ENCODE assay signal across 9 cellular contexts in genomic region chr2:85409719-85410583, GRCh38. TPM values are rescaled to one million over a fixed set of nuclear protein-coding genes. Genes with fewer than 3 reads are reported as not detected.
DNase-seq lines count a peak whose midpoint lies in the region; ATAC-seq, FAIRE-seq and TF ChIP-seq lines count a peak whose summit lies in the region.
"Had no signal": no experiment of that assay in that cellular context is flagged by ENCODE, and none has a peak within 500 bp of the region (broad histone marks: within the 10 kb centered on the region; RNA-seq: fewer than 3 reads in every experiment).

CAPG (minus strand) TSS chr2:85410366; CDS start chr2:85402145, 8,221 bp downstream.

- in situ Hi-C loops in HepG2 (cut with HindIII; ENCODE audit: extremely low pct_ligation_motif_present, low pct_unique_long_range_greater_than_20kb), result no loop called here

- H3K79me2 ChIP-seq in OCI-LY7 (ENCODE audit: insufficient read depth, low read depth, low read length) (no peaks in the 10 kb centered on the region), HepG2 (ENCODE audit: insufficient read depth, low read length) (no peaks in the 10 kb centered on the region)

- no peaks in the 10 kb centered on the region for H3K27me3 ChIP-seq in adrenal gland
- H3K27me3 ChIP-seq in HepG2 (ENCODE audit: control insufficient read depth in 1 of 2, insufficient read depth in 2 of 2, low read length in 2 of 2), result no peaks in the 10 kb centered on the region
- H3K27me3 ChIP-seq in stomach, result peaks cover 0 to 4% (median 0%) of the 10 kb centered on the region in 3 donors

- H3K4me3 ChIP-seq in OCI-LY7 (ENCODE audit: low read depth, low read length, poor library complexity, severe bottlenecking), result peak within 1 kb of the TSS; percentile 47
- H3K4me3 ChIP-seq in adrenal gland, result peak within 1 kb of the TSS in 1 of 4 donors; percentile 23
- H3K4me3 ChIP-seq in HepG2 (replicated peaks in 1 of 3; ENCODE audit: insufficient read depth in 1 of 3, low read depth in 2 of 3, low read length in 3 of 3), result peak within 1 kb of the TSS in 1 of 3 experiments; percentile 17; a peak in 1 of 6 replicates
- peak within 1 kb of the TSS; percentile 26 to 35 (median 32) for H3K4me3 ChIP-seq in stomach

- no peak for FAIRE-seq in HepG2 (lab: Jason Lieb, UNC)

- ATAC-seq in GM18511 (IDR thresholded peaks at IDR 0.05; ENCODE audit: unreplicated experiment) (peak; percentile 74), HG02840 (IDR thresholded peaks at IDR 0.05; ENCODE audit: low FRiP score, unreplicated experiment) (peak; percentile 48), HepG2 (no peak)

- no peak for TF ChIP-seq RAD21 in HepG2 (CRISPR knock-in tag; IDR thresholded peaks at IDR 0.05)

- peak within 1 kb of the TSS; percentile 75; the same call in 1 of the 2 replicates for H2AFZ ChIP-seq in OCI-LY7 (ENCODE audit: low read length)
- no peak within 1 kb of the TSS for H2AFZ ChIP-seq in HepG2 (ENCODE audit: low read length)

- H3K4me2 ChIP-seq in OCI-LY7 (ENCODE audit: low read length) (peak within 1 kb of the TSS; percentile 68), HepG2 (ENCODE audit: low read depth, low read length) (peak within 1 kb of the TSS; percentile 40)

- no peaks in the 10 kb centered on the region for H3K9me2 ChIP-seq in OCI-LY7 (ENCODE audit: insufficient read depth, low read length)

- POLR2A ChIA-PET in OCI-LY7 (lab: Charles Lee), result interaction anchor here (1.0 kb wide), 1 partner anchor 9 kb away, joined by 3 read pairs; no protein-coding TSS in a partner anchor
- POLR2A ChIA-PET in HepG2 (lab: Yijun Ruan, JAX), result interaction anchor here (1.8 kb wide), 1 partner anchor 10 kb away, joined by 5 read pairs; no protein-coding TSS in a partner anchor

- BruUV-seq in OCI-LY7 (replicated peaks; lab: Mats Ljungman, UMichigan), result no TSS peak
- no TSS peak for BruUV-seq in HepG2 (replicated peaks; lab: Mats Ljungman, UMichigan)

- H3K36me3 ChIP-seq in OCI-LY7 (ENCODE audit: insufficient read depth, low read length), result no peaks in the 10 kb centered on the region
- no peaks in the 10 kb centered on the region for H3K36me3 ChIP-seq in adrenal gland (replicated peaks in 1 of 2)
- H3K36me3 ChIP-seq in HepG2 (replicated peaks in 1 of 2; ENCODE audit: control insufficient read depth in 1 of 2, insufficient read depth in 2 of 2, low read length in 2 of 2), result no peaks in the 10 kb centered on the region
- no peaks in the 10 kb centered on the region for H3K36me3 ChIP-seq in stomach

- H3K9me3 ChIP-seq in OCI-LY7 (ENCODE audit: low read length) (no peaks in the 10 kb centered on the region), adrenal gland (replicated peaks in 1 of 3) (no peaks in the 10 kb centered on the region), HepG2 (ENCODE audit: low read length) (no peaks in the 10 kb centered on the region), stomach (no peaks in the 10 kb centered on the region)

- no peak for TF ChIP-seq EP300 in HepG2 (IDR thresholded peaks at IDR 0.05; ENCODE audit: low read depth in 2 of 2, low read length in 2 of 2)
- TF ChIP-seq EP300 in HepG2 (CRISPR knock-in tag; IDR thresholded peaks at IDR 0.05; ENCODE audit: borderline replicate concordance), result no peak
- TF ChIP-seq EP300 in stomach (IDR thresholded peaks at IDR 0.05), result no peak

- CTCF ChIA-PET in OCI-LY7 (lab: Charles Lee; ENCODE audit: unreplicated experiment) (no interaction called here), HepG2 (lab: Yijun Ruan, JAX; ENCODE audit: low intra/inter-chr PET ratio, low total read pairs) (no interaction called here)

- TF ChIP-seq POLR2A in adrenal gland (IDR thresholded peaks at IDR 0.05) (no peak), HepG2 (IDR thresholded peaks at IDR 0.05; ENCODE audit: insufficient read depth in 1 of 2, low read depth in 2 of 2, low read length in 2 of 2) (no peak), stomach (IDR thresholded peaks at IDR 0.05) (no peak)

- H4K20me1 ChIP-seq in OCI-LY7 (ENCODE audit: insufficient read depth, low read length) (no peaks in the 10 kb centered on the region), HepG2 (ENCODE audit: insufficient read depth, low read length) (no peaks in the 10 kb centered on the region)

- WGBS in adrenal gland, 4 donors, result 55 to 74% (median 64%) methylated on average over 12 of the region's 12 CpGs
- WGBS in HepG2 (ENCODE audit: low lambda C conversion rate), result 37% methylated on average over 12 of the region's 12 CpGs
- WGBS in stomach, 5 donors, result 25 to 33% (median 27%) methylated on average over 9 to 12 of the region's 12 CpGs

- TF ChIP-seq CTCF in OCI-LY7 (conservative IDR thresholded peaks at IDR 0.05; ENCODE audit: low read length) (no peak), adrenal gland (IDR thresholded peaks at IDR 0.05) (no peak), HepG2 (CRISPR knock-in tag; IDR thresholded peaks at IDR 0.05) (no peak), stomach (IDR thresholded peaks at IDR 0.05) (no peak)

- H3K27ac ChIP-seq in OCI-LY7 (ENCODE audit: low read depth, low read length, poor library complexity, severe bottlenecking) (no peak within 1 kb of the TSS), adrenal gland (peak within 1 kb of the TSS in 1 of 5 donors; percentile 72), HepG2 (ENCODE audit: extremely low read length, insufficient read depth, low read length) (no peak within 1 kb of the TSS), stomach (peak within 1 kb of the TSS; percentile 56 to 84 (median 66))
- H3K27ac ChIP-seq: VCaP had no signal

- H3K9ac ChIP-seq in HepG2 (ENCODE audit: insufficient read depth, low read depth, low read length), result no peak within 1 kb of the TSS

- intact Hi-C loops in OCI-LY7 (cut with micrococcal nuclease; ENCODE audit: unreplicated experiment) (no loop called here), adrenal gland (cut with DNase I) (no loop called here), HepG2 (cut with micrococcal nuclease; ENCODE audit: unreplicated experiment) (no loop called here), stomach (cut with DNase I; ENCODE audit: low total_unique reads) (no loop called here)

- DNase-seq in OCI-LY7 (ENCODE audit: low spot score), result peak; percentile 65
- DNase-seq in adrenal gland, result peak in 1 of 7 donors; percentile 29
- DNase-seq in HepG2 (ENCODE audit: low spot score), result no peak
- DNase-seq in stomach, result peak; percentile 78
- DNase-seq in DMS79 treated with DMSO at 0.1 percent for 48 hours (lab: John Stamatoyannopoulos, UW), result no peak
- DNase-seq in DMS153 (lab: John Stamatoyannopoulos, UW), result no peak

- H3K4me1 ChIP-seq in OCI-LY7 (ENCODE audit: insufficient read depth, low read length, poor library complexity, severe bottlenecking) (peaks cover 25% of the 10 kb centered on the region), adrenal gland (replicated peaks in 1 of 2) (peaks cover 0 to 7% of the 10 kb centered on the region in 2 donors), HepG2 (ENCODE audit: insufficient read depth, low read length) (peaks cover 72% of the 10 kb centered on the region), stomach (peaks cover 12 to 89% (median 51%) of the 10 kb centered on the region in 4 donors)

TF ChIP-seq in HepG2, 621 proteins besides CTCF, POLR2A, EP300 and RAD21 (continues in another document):
- no peak for TF ChIP-seq IKZF5 (CRISPR knock-in tag; IDR thresholded peaks at IDR 0.05)

RNA-seq across cellular contexts. Expression of gene CAPG, which starts in this region (rescaled TPM):
- 7.5 and 9.8 TPM in 2 replicates for total RNA-seq in OCI-LY7 (2014; rRNA removed; shearing (Covaris generic))
- total RNA-seq in OCI-LY7 (2022) (7.9 and 8.1 TPM in 2 replicates), adrenal gland (100 to 1,000 TPM in 1 of 8 donors, 10 to 100 TPM in 7; 17.5 to 104 (median 41.4) TPM), HepG2 (2016; rRNA removed; fragmentation: Illumina TruSeq; extraction: Trizol) (18.2 and 26.5 TPM in 2 replicates), stomach (100 to 1,000 TPM in 2 of 5 donors, 10 to 100 TPM in 3; 35.0 to 135 (median 50.8) TPM)
- polyA plus RNA-seq in adrenal gland (100 to 1,000 TPM in 1 of 3 donors, 10 to 100 TPM in 2; 13.8 to 192 (median 71.2) TPM), HepG2 (2011; rRNA removed) (10.6 and 12.7 TPM in 2 replicates), stomach (100 to 1,000 TPM; 146 to 350 (median 157) TPM)
- total RNA-seq in HepG2 (2016; cell fraction: cytosol; rRNA removed; fragmentation: Illumina TruSeq; extraction: Trizol; ENCODE audit: low read depth), result 3.5 and 5.7 TPM in 2 replicates
- 22.4 and 25.2 TPM in 2 replicates for total RNA-seq in HepG2 (2016; cell fraction: insoluble cytoplasmic fraction; rRNA removed; fragmentation: Illumina TruSeq; extraction: Trizol)
- total RNA-seq in HepG2 (2016; cell fraction: membrane; rRNA removed; fragmentation: Illumina TruSeq; extraction: Trizol), result 7.7 TPM in 2 replicates
- total RNA-seq in HepG2 (2016; cell fraction: nucleus; rRNA removed; fragmentation: Illumina TruSeq; extraction: Trizol), result 6.2 and 8.8 TPM in 2 replicates
- 7.9 and 13.0 TPM in 2 replicates for polyA plus RNA-seq in HepG2 (2011; cell fraction: cytosol; rRNA removed)
- polyA plus RNA-seq in HepG2 (2011; cell fraction: nucleus; rRNA removed), result 6.3 and 7.4 TPM in 2 replicates
- 6.7 and 7.8 TPM in 2 replicates for polyA plus RNA-seq in HepG2 (2012)
- 2.9 and 4.2 TPM in 2 replicates for polyA plus RNA-seq in HepG2 (2016; cell fraction: cytosol; fragmentation: Illumina TruSeq; extraction: Trizol; ENCODE audit: low read depth)
- 18.1 and 22.6 TPM in 2 replicates for polyA plus RNA-seq in HepG2 (2016; cell fraction: insoluble cytoplasmic fraction; fragmentation: Illumina TruSeq; extraction: Trizol; ENCODE audit: low read depth)
- 3.2 and 4.7 TPM in 2 replicates for polyA plus RNA-seq in HepG2 (2016; cell fraction: membrane; fragmentation: Illumina TruSeq; extraction: Trizol; ENCODE audit: low read depth)
- 11.5 and 13.0 TPM in 2 replicates for polyA plus RNA-seq in HepG2 (2016; cell fraction: nucleus; fragmentation: Illumina TruSeq; extraction: Trizol; ENCODE audit: insufficient read depth, low read depth)
- polyA minus RNA-seq in HepG2 (2011; rRNA and poly(A)+ RNA removed; ENCODE audit: low replicate concordance), result 9.5 and 243 TPM in 2 replicates
- polyA minus RNA-seq in HepG2 (2011; cell fraction: cytosol; rRNA and poly(A)+ RNA removed), result 5.7 and 10.2 TPM in 2 replicates
- 3.7 and 5.7 TPM in 2 replicates for polyA minus RNA-seq in HepG2 (2011; cell fraction: nucleus; rRNA and poly(A)+ RNA removed)

Comparison
In these comparisons a context has a peak if more than half of its experiments do, and no peak if none do; other contexts are left out.
1. DNase-seq: peak in OCI-LY7 (single experiment) and stomach (single experiment); none in HepG2 (single experiment), DMS79 treated with DMSO at 0.1 percent for 48 hours (single experiment) and DMS153 (single experiment).
2. H3K27ac ChIP-seq: peak in stomach (5 of 5); none in OCI-LY7 (single experiment) and HepG2 (single experiment).